ENCODE assay signal across 12 cellular contexts in genomic region chr5:141493500-141494422, GRCh38. TPM values are rescaled to one million over a fixed set of nuclear protein-coding genes. Genes with fewer than 3 reads are reported as not detected.
DNase-seq lines count a peak whose midpoint lies in the region; ATAC-seq and TF ChIP-seq lines count a peak whose summit lies in the region.
"Had no signal": no experiment of that assay in that cellular context is flagged by ENCODE, and none has a peak within 500 bp of the region (broad histone marks: within the 10 kb centered on the region; RNA-seq: fewer than 3 reads in every experiment).

No MANE protein-coding gene starts in this region.

- peak in 1 of 2 donors; percentile 44 for DNase-seq in breast epithelium (ENCODE audit: low spot score in 2 of 2)
- no peak for DNase-seq in MCF 10A (ENCODE audit: unreplicated experiment)
- DNase-seq in endodermal cell: peak; percentile 47
- DNase-seq in uterus: no peak
- DNase-seq in SW 1271 (lab: John Stamatoyannopoulos, UW): no peak
- DNase-seq: NCI-H748 treated with DMSO at 0.1 percent for 48 hours, T-helper 17 cell had no signal

- peak overlapping the region; percentile 68 to 82 for H3K27ac ChIP-seq in breast epithelium
- H3K27ac ChIP-seq in endodermal cell (ENCODE audit: low read depth, low read length): peak overlapping the region; percentile 97
- peak overlapping the region; percentile 96 for H3K27ac ChIP-seq in mesodermal cell (ENCODE audit: low read depth, low read length, severe bottlenecking)
- H3K27ac ChIP-seq in uterus: peak overlapping the region; percentile 30 to 57
- H3K27ac ChIP-seq: 22Rv1, cardiac muscle cell had no signal

- no peak overlapping the region for H3K4me3 Mint-ChIP-seq in MCF 10A (ENCODE audit: unreplicated experiment)
- H3K4me3 Mint-ChIP-seq in endodermal cell: peak overlapping the region; percentile 49
- H3K4me3 Mint-ChIP-seq: T-helper 17 cell had no signal

- no TSS peak for BruUV-seq in MCF 10A (replicated peaks; lab: Mats Ljungman, UMichigan)

- no peak overlapping the region for H3K9ac ChIP-seq in endodermal cell (ENCODE audit: extremely low read depth, low read length, poor library complexity, severe bottlenecking)

- H3K4me1 Mint-ChIP-seq in MCF 10A (ENCODE audit: insufficient read depth, unreplicated experiment) (peaks cover 5% of the 10 kb centered on the region), endodermal cell (peaks cover 20% of the 10 kb centered on the region)

- H3K27me3 ChIP-seq in breast epithelium (no peaks in the 10 kb centered on the region), endodermal cell (ENCODE audit: control insufficient read depth, insufficient read depth, low read length, poor library complexity, severe bottlenecking) (no peaks in the 10 kb centered on the region), uterus (no peaks in the 10 kb centered on the region)

- intact Hi-C loops in breast epithelium (cut with DNase I; ENCODE audit: low total_unique reads): no loop called here
- intact Hi-C loops in MCF 10A (cut with micrococcal nuclease): no loop called here
- intact Hi-C loops in uterus (cut with DNase I; ENCODE audit: low total_unique reads): no loop called here

- no peak for ATAC-seq in GM18511 (IDR thresholded peaks at IDR 0.05; ENCODE audit: unreplicated experiment)
- ATAC-seq in GM21737 (IDR thresholded peaks at IDR 0.05; ENCODE audit: unreplicated experiment): no peak
- ATAC-seq: T-helper 17 cell had no signal

- H3K36me3 Mint-ChIP-seq in MCF 10A (ENCODE audit: insufficient read depth, unreplicated experiment): peaks cover 11% of the 10 kb centered on the region
- peaks cover 17% of the 10 kb centered on the region for H3K36me3 Mint-ChIP-seq in endodermal cell (ENCODE audit: low read depth)

- H3K36me3 ChIP-seq in breast epithelium: no peaks in the 10 kb centered on the region
- no peaks in the 10 kb centered on the region for H3K36me3 ChIP-seq in endodermal cell (ENCODE audit: control insufficient read depth, insufficient read depth, low read length)
- H3K36me3 ChIP-seq in mesodermal cell (ENCODE audit: control insufficient read depth, insufficient read depth, low read length): peaks cover 65% of the 10 kb centered on the region
- no peaks in the 10 kb centered on the region for H3K36me3 ChIP-seq in uterus
- H3K36me3 ChIP-seq: cardiac muscle cell had no signal

- no peak for TF ChIP-seq CTCF in breast epithelium (IDR thresholded peaks at IDR 0.05)
- no peak for TF ChIP-seq CTCF in MCF 10A (IDR thresholded peaks at IDR 0.05; ENCODE audit: unreplicated experiment)
- no peak for TF ChIP-seq CTCF in endodermal cell (conservative IDR thresholded peaks at IDR 0.05)
- no peak for TF ChIP-seq CTCF in uterus (IDR thresholded peaks at IDR 0.05)

- WGBS in endodermal cell (ENCODE audit: insufficient coverage in 1 of 2, insufficient read length in 1 of 2), 2 experiments: 94 to 96% methylated on average over 5 to 10 of the region's 10 CpGs
- 82 to 88% methylated on average over 3 to 9 of the region's 10 CpGs for WGBS in mesodermal cell (ENCODE audit: insufficient coverage in 2 of 2), 2 experiments

- POLR2A ChIA-PET in MCF 10A (lab: Yijun Ruan, JAX): no interaction called here

- H3K27ac Mint-ChIP-seq in MCF 10A (ENCODE audit: low read depth, unreplicated experiment): no peak overlapping the region
- no peak overlapping the region for H3K27ac Mint-ChIP-seq in endodermal cell
- H3K27ac Mint-ChIP-seq: T-helper 17 cell had no signal

- TF ChIP-seq POLR2A in breast epithelium (IDR thresholded peaks at IDR 0.05): no peak
- no peak for TF ChIP-seq POLR2A in uterus (IDR thresholded peaks at IDR 0.05)

- no peaks in the 10 kb centered on the region for H3K9me3 Mint-ChIP-seq in MCF 10A (ENCODE audit: unreplicated experiment)
- no peaks in the 10 kb centered on the region for H3K9me3 Mint-ChIP-seq in endodermal cell

- H3K4me3 ChIP-seq in breast epithelium (peak overlapping the region in 1 of 3 donors; percentile 15), endodermal cell (ENCODE audit: low read length) (no peak overlapping the region), mesodermal cell (ENCODE audit: extremely low read depth, insufficient read depth, low read length, poor library complexity, severe bottlenecking) (no peak overlapping the region), uterus (no peak overlapping the region)
- H3K4me3 ChIP-seq: cardiac muscle cell had no signal

- CTCF ChIA-PET in MCF 10A (lab: Yijun Ruan, JAX): interaction anchor here (1.0 to 1.7 kb wide), 5 partner anchors 10 to 70 kb away, joined by 3 to 4 read pairs (median 4); no protein-coding TSS in a partner anchor

- no peaks in the 10 kb centered on the region for H3K9me3 ChIP-seq in breast epithelium
- no peaks in the 10 kb centered on the region for H3K9me3 ChIP-seq in endodermal cell (ENCODE audit: control insufficient read depth, low read length)
- H3K9me3 ChIP-seq in mesodermal cell (ENCODE audit: control insufficient read depth, low read length): no peaks in the 10 kb centered on the region
- no peaks in the 10 kb centered on the region for H3K9me3 ChIP-seq in uterus

- H3K4me1 ChIP-seq in breast epithelium (no peaks in the 10 kb centered on the region), endodermal cell (ENCODE audit: control insufficient read depth, insufficient read depth, low read length) (peaks cover 12% of the 10 kb centered on the region), mesodermal cell (ENCODE audit: control insufficient read depth, insufficient read depth, low read length, poor library complexity, severe bottlenecking) (peaks cover 45% of the 10 kb centered on the region), uterus (no peaks in the 10 kb centered on the region)

- H3K27me3 Mint-ChIP-seq in MCF 10A (ENCODE audit: insufficient read depth, unreplicated experiment) (no peaks in the 10 kb centered on the region), endodermal cell (ENCODE audit: insufficient read depth) (peaks cover 57% of the 10 kb centered on the region)

RNA-seq across cellular contexts. Expression of gene PCDHGC5, which starts 4.9 kb away (rescaled TPM):
- 1 to 10 TPM; 2.1 to 3.5 (median 3.3) TPM for total RNA-seq in breast epithelium
- total RNA-seq in MCF 10A (2022): 0.61 and 0.69 TPM in 2 replicates
- 1 to 10 TPM in 1 of 2 donors, under 1 TPM in 1; 0.71 to 1.8 TPM for total RNA-seq in endodermal cell
- polyA plus RNA-seq in endodermal cell (2013, experiment 1 of 2): 1.7 TPM
- polyA plus RNA-seq in endodermal cell (2013, experiment 2 of 2): 1.9 TPM
- 5.4 TPM for polyA plus RNA-seq in mesodermal cell (2013, experiment 1 of 2)
- 5.2 TPM for polyA plus RNA-seq in mesodermal cell (2013, experiment 2 of 2)
- total RNA-seq in uterus: 1 to 10 TPM in 3 of 4 donors, under 1 TPM in 1; under 0.01 to 7.5 (median 3.4) TPM
- total RNA-seq: T-helper 17 cell had no signal
- polyA plus RNA-seq: cardiac muscle cell had no signal

RNA-seq across cellular contexts. Expression of gene PCDHGC4, which starts 8.9 kb away (rescaled TPM):
- total RNA-seq in breast epithelium (1 to 10 TPM; 2.6 to 6.2 (median 6.0) TPM), MCF 10A (2022) (0.40 and 1.7 TPM in 2 replicates), endodermal cell (1 to 10 TPM; 2.6 to 3.0 TPM), uterus (1 to 10 TPM; 2.9 to 8.0 (median 6.7) TPM)
- polyA plus RNA-seq in endodermal cell (2013, experiment 1 of 2): 22.9 TPM
- 22.7 TPM for polyA plus RNA-seq in endodermal cell (2013, experiment 2 of 2)
- polyA plus RNA-seq in mesodermal cell (2013, experiment 1 of 2): 23.1 TPM
- 20.8 TPM for polyA plus RNA-seq in mesodermal cell (2013, experiment 2 of 2)
- total RNA-seq: T-helper 17 cell had no signal

RNA-seq across cellular contexts. Expression of gene PCDHGC3, which starts 18.0 kb away (rescaled TPM):
- 10 to 100 TPM; 29.6 to 41.6 (median 35.1) TPM for total RNA-seq in breast epithelium
- total RNA-seq in MCF 10A (2022): 17.3 and 31.7 TPM in 2 replicates
- 10 to 100 TPM; 13.9 to 27.6 TPM for total RNA-seq in endodermal cell
- 56.9 TPM for polyA plus RNA-seq in endodermal cell (2013, experiment 1 of 2)
- polyA plus RNA-seq in endodermal cell (2013, experiment 2 of 2): 55.8 TPM
- polyA plus RNA-seq in mesodermal cell (2013, experiment 1 of 2): 115 TPM
- 92.6 TPM for polyA plus RNA-seq in mesodermal cell (2013, experiment 2 of 2)
- 100 to 1,000 TPM in 3 of 4 donors, 10 to 100 TPM in 1; 25.9 to 146 (median 123) TPM for total RNA-seq in uterus
- total RNA-seq: T-helper 17 cell had no signal

Comparison
In these comparisons a context has a peak if more than half of its experiments do, and no peak if none do; other contexts are left out.
1. H3K27ac ChIP-seq: peak in every context shown above with its lines; median percentile 97 in endodermal cell; 96 in mesodermal cell; 75 in breast epithelium; 44 in uterus.